Comparison of ENCODE assay signal across 16 cellular contexts in the genomic region with DNA sequence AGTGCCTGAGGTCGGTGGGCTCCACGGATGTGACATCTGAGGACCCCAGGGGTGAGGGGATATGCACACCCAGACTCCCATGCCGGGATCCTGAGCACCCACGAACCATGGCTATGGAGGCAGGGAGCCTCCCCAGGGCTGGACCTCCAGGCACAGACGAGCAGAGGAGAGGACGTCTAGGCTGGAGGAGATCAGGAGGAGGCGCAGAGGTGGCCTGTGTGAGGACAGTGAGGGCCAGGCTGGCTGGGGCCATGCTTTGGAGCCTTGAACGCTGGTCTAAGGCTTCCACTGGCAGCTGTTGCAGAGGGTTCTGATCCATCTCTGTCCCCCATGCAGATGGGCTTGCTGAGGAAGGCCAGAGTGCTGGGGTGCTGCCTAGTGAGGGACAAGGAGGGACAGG. TPM values are rescaled to one million over a fixed set of nuclear protein-coding genes. Genes with fewer than 3 reads are reported as not detected.
DNase-seq lines count a peak whose midpoint lies in the region; ATAC-seq and TF ChIP-seq lines count a peak whose summit lies in the region.
"Had no signal": no experiment of that assay in that cellular context is flagged by ENCODE, and none has a peak within 500 bp of the region (broad histone marks: within the 10 kb centered on the region; RNA-seq: fewer than 3 reads in every experiment).

No MANE protein-coding gene starts in this region.

- H3K23ac ChIP-seq in IMR-90 (ENCODE audit: low read depth, low read length), result no peak overlapping the region
- no peak overlapping the region for H3K23ac ChIP-seq in mesenchymal stem cell (ENCODE audit: low read length in 2 of 2)

- no peak overlapping the region for H3K9ac ChIP-seq in IMR-90 (ENCODE audit: low read depth, low read length)
- no peak overlapping the region for H3K9ac ChIP-seq in mesenchymal stem cell (ENCODE audit: low read length)

- H3K4me1 Mint-ChIP-seq in chondrocyte (ENCODE audit: low read depth), result peaks cover 19% of the 10 kb centered on the region
- peaks cover 5% of the 10 kb centered on the region for H3K4me1 Mint-ChIP-seq in endothelial cell (ENCODE audit: unreplicated experiment)
- H3K4me1 Mint-ChIP-seq: CD14-positive monocyte had no signal

- peak overlapping the region; percentile 7; the same call in 1 of the 2 replicates for H2AK5ac ChIP-seq in IMR-90 (ENCODE audit: low read depth, low read length)
- peak overlapping the region; percentile 83 for H2AK5ac ChIP-seq in mesenchymal stem cell (ENCODE audit: low read length, severe bottlenecking)

- no CpG with 5 or more reads among the region's 8 CpGs for WGBS in IMR-90 (ENCODE audit: extremely low coverage in 2 of 2, insufficient read length in 1 of 2), 2 experiments
- 93% methylated on average over 8 of the region's 8 CpGs for WGBS in mesenchymal stem cell

- H3K79me1 ChIP-seq in IMR-90 (ENCODE audit: low read depth in 1 of 2, low read length in 2 of 2), result no peaks in the 10 kb centered on the region
- no peaks in the 10 kb centered on the region for H3K79me1 ChIP-seq in mesenchymal stem cell (replicated peaks; ENCODE audit: low read length, poor library complexity, severe bottlenecking)

- peak overlapping the region in 1 of 2 experiments; percentile 12 for H2BK12ac ChIP-seq in mesenchymal stem cell (ENCODE audit: low read length in 2 of 2)

- POLR2A ChIA-PET in IMR-90 (lab: Charles Lee; ENCODE audit: unreplicated experiment) (no interaction called here), A673 (lab: Charles Lee; ENCODE audit: low non-redundant PET) (no interaction called here)

- H3K27ac Mint-ChIP-seq in chondrocyte (ENCODE audit: unreplicated experiment) (no peak overlapping the region), endothelial cell (ENCODE audit: unreplicated experiment) (no peak overlapping the region)
- H3K27ac Mint-ChIP-seq: CD14-positive monocyte; CD8-positive, alpha-beta T cell had no signal

- dilution Hi-C loops in IMR-90 (cut with HindIII; ENCODE audit: low sequenced_read_pairs, unreplicated experiment), result no loop called here

- DNase-seq in IMR-90 (no peak), chondrocyte (ENCODE audit: low spot score) (peak; percentile 78), mesenchymal stem cell (no peak), A673 (ENCODE audit: low spot score) (no peak), endothelial cell (ENCODE audit: low spot score) (no peak), C1 segment of cervical spinal cord (lab: John Stamatoyannopoulos, UW) (no peak), T1000 (lab: John Stamatoyannopoulos, UW) (no peak)
- DNase-seq: BE2C; CD8-positive, alpha-beta T cell; COR-L47; DMS153; DMS79 treated with DMSO at 0.1 percent for 48 hours; EL had no signal

- H3K4me3 ChIP-seq in IMR-90 (ENCODE audit: insufficient read depth, low read depth, low read length), result no peak overlapping the region
- H3K4me3 ChIP-seq in mesenchymal stem cell (ENCODE audit: insufficient read depth in 1 of 2, low read depth in 1 of 2, low read length in 2 of 2), result no peak overlapping the region
- no peak overlapping the region for H3K4me3 ChIP-seq in A673 (ENCODE audit: low read depth, low read length, poor library complexity, severe bottlenecking)

- no peak overlapping the region for H2AK9ac ChIP-seq in IMR-90 (replicated peaks; ENCODE audit: low read depth, low read length, poor library complexity)

- H3K18ac ChIP-seq in IMR-90 (ENCODE audit: low read depth, low read length), result no peak overlapping the region
- H3K18ac ChIP-seq in mesenchymal stem cell (ENCODE audit: low read depth in 1 of 2, low read length in 2 of 2), result peak overlapping the region in 1 of 2 experiments; percentile 13

- H3K4me1 ChIP-seq in IMR-90 (ENCODE audit: control insufficient read depth, insufficient read depth, low read length) (peaks cover 7% of the 10 kb centered on the region), mesenchymal stem cell (ENCODE audit: control insufficient read depth, insufficient read depth, low read depth, low read length) (peaks cover 32% of the 10 kb centered on the region), A673 (ENCODE audit: insufficient read depth, low read length, poor library complexity, severe bottlenecking) (no peaks in the 10 kb centered on the region)
- H3K4me1 ChIP-seq: BE2C had no signal

- H3K27me3 ChIP-seq in IMR-90 (ENCODE audit: control insufficient read depth, insufficient read depth, low read length), result peaks cover 15% of the 10 kb centered on the region; the same call in 1 of the 2 replicates
- H3K27me3 ChIP-seq in mesenchymal stem cell (ENCODE audit: control insufficient read depth in 1 of 2, insufficient read depth in 1 of 2, low read length in 2 of 2), result peaks cover 3 to 58% of the 10 kb centered on the region in 2 experiments
- H3K27me3 ChIP-seq in A673 (replicated peaks; ENCODE audit: insufficient read depth, low read depth, low read length, poor library complexity), result no peaks in the 10 kb centered on the region
- H3K27me3 ChIP-seq: BE2C had no signal

- H3K36me3 ChIP-seq in IMR-90 (ENCODE audit: control insufficient read depth, insufficient read depth, low read length) (no peaks in the 10 kb centered on the region), mesenchymal stem cell (ENCODE audit: control insufficient read depth in 1 of 2, insufficient read depth in 2 of 2, low read depth in 1 of 2, low read length in 2 of 2) (no peaks in the 10 kb centered on the region), A673 (ENCODE audit: insufficient read depth, low read length, poor library complexity, severe bottlenecking) (no peaks in the 10 kb centered on the region)
- H3K36me3 ChIP-seq: BE2C had no signal

- no peaks in the 10 kb centered on the region for H3K9me3 ChIP-seq in IMR-90 (ENCODE audit: control insufficient read depth, insufficient read depth, low read length)
- no peaks in the 10 kb centered on the region for H3K9me3 ChIP-seq in mesenchymal stem cell (ENCODE audit: control insufficient read depth, low read length)
- H3K9me3 ChIP-seq in A673 (ENCODE audit: low read depth, low read length, poor library complexity, severe bottlenecking), result no peaks in the 10 kb centered on the region
- H3K9me3 ChIP-seq: BE2C had no signal

- CTCF ChIA-PET in IMR-90 (lab: Yijun Ruan, JAX) (no interaction called here), A673 (lab: Charles Lee) (no interaction called here)

- TF ChIP-seq POLR2A in IMR-90 (IDR thresholded peaks at IDR 0.05; ENCODE audit: low read depth, low read length), result no peak

- peaks cover 3% of the 10 kb centered on the region for H3K9me1 ChIP-seq in IMR-90 (ENCODE audit: insufficient read depth, low read length)

- H3K4me2 ChIP-seq in IMR-90 (ENCODE audit: low read depth, low read length) (no peak overlapping the region), mesenchymal stem cell (ENCODE audit: low read length, poor library complexity, severe bottlenecking) (no peak overlapping the region)

- no peak for ATAC-seq in IMR-90 (ENCODE audit: low read depth)
- ATAC-seq: CD8-positive, alpha-beta T cell had no signal

- H4K20me1 ChIP-seq in IMR-90 (ENCODE audit: insufficient read depth, low read length), result no peaks in the 10 kb centered on the region

- H2BK120ac ChIP-seq in IMR-90 (ENCODE audit: low read depth, low read length) (no peak overlapping the region), mesenchymal stem cell (ENCODE audit: low read depth, low read length) (no peak overlapping the region)

- TF ChIP-seq CTCF in IMR-90 (conservative IDR thresholded peaks at IDR 0.05; ENCODE audit: low read depth, low read length), result no peak
- TF ChIP-seq CTCF in chondrocyte (IDR thresholded peaks at IDR 0.05), result no peak
- no peak for TF ChIP-seq CTCF in A673 (conservative IDR thresholded peaks at IDR 0.05; ENCODE audit: low read depth, low read length)
- TF ChIP-seq CTCF in endothelial cell (IDR thresholded peaks at IDR 0.05; ENCODE audit: unreplicated experiment), result no peak

- H3K27me3 Mint-ChIP-seq in chondrocyte (ENCODE audit: low read depth) (peaks cover 2% of the 10 kb centered on the region), endothelial cell (ENCODE audit: unreplicated experiment) (peaks cover 9% of the 10 kb centered on the region)

- H4K5ac ChIP-seq in IMR-90 (ENCODE audit: low read depth, low read length), result no peak overlapping the region

- no peak overlapping the region for H3K56ac ChIP-seq in IMR-90 (ENCODE audit: extremely low read depth, insufficient read depth, low read length)

- H3K14ac ChIP-seq in IMR-90 (replicated peaks; ENCODE audit: low read depth, low read length) (no peak overlapping the region), mesenchymal stem cell (ENCODE audit: low read length in 2 of 2) (peak overlapping the region in 1 of 2 experiments; percentile 55)

- H3K27ac ChIP-seq in IMR-90 (ENCODE audit: insufficient read depth, low read length), result no peak overlapping the region
- H3K27ac ChIP-seq in mesenchymal stem cell (ENCODE audit: low read length, poor library complexity, severe bottlenecking), result no peak overlapping the region
- no peak overlapping the region for H3K27ac ChIP-seq in A673 (ENCODE audit: low read depth, low read length, poor library complexity, severe bottlenecking)

- H2BK5ac ChIP-seq in IMR-90 (ENCODE audit: low read depth, low read length, poor library complexity, severe bottlenecking) (no peak overlapping the region), mesenchymal stem cell (ENCODE audit: low read depth, low read length, poor library complexity, severe bottlenecking) (no peak overlapping the region)

- no peak overlapping the region for H3K4me3 Mint-ChIP-seq in chondrocyte (ENCODE audit: unreplicated experiment)
- no peak overlapping the region for H3K4me3 Mint-ChIP-seq in endothelial cell (ENCODE audit: unreplicated experiment)
- H3K4me3 Mint-ChIP-seq: CD14-positive monocyte; CD8-positive, alpha-beta T cell had no signal

- in situ Hi-C loops in IMR-90 (cut with MboI; ENCODE audit: low sequenced_read_pairs), result no loop called here

- H2BK20ac ChIP-seq in IMR-90 (ENCODE audit: low read depth, low read length), result no peak overlapping the region

- BruUV-seq in IMR-90 (replicated peaks; lab: Mats Ljungman, UMichigan) (no TSS peak), A673 (replicated peaks; lab: Mats Ljungman, UMichigan) (no TSS peak)

- H3K9me3 Mint-ChIP-seq in chondrocyte (ENCODE audit: low read depth) (no peaks in the 10 kb centered on the region), endothelial cell (ENCODE audit: unreplicated experiment) (no peaks in the 10 kb centered on the region)
- H3K9me3 Mint-ChIP-seq: CD8-positive, alpha-beta T cell had no signal

- H2AFZ ChIP-seq in IMR-90 (replicated peaks; ENCODE audit: low read length, poor library complexity), result no peak overlapping the region
- H2AFZ ChIP-seq in mesenchymal stem cell (ENCODE audit: low read depth, low read length), result no peak overlapping the region

- H4K91ac ChIP-seq in IMR-90 (ENCODE audit: insufficient read depth, low read depth, low read length) (peak overlapping the region; percentile 61; the same call in 1 of the 2 replicates), mesenchymal stem cell (ENCODE audit: low read length) (peak overlapping the region; percentile 12)

- H2BK15ac ChIP-seq in IMR-90 (ENCODE audit: low read depth, low read length) (no peak overlapping the region), mesenchymal stem cell (ENCODE audit: low read depth, poor library complexity, severe bottlenecking) (no peak overlapping the region)

- H3K36me3 Mint-ChIP-seq in chondrocyte (ENCODE audit: low read depth) (no peaks in the 10 kb centered on the region), endothelial cell (ENCODE audit: low read depth, unreplicated experiment) (no peaks in the 10 kb centered on the region)
- H3K36me3 Mint-ChIP-seq: CD14-positive monocyte; CD8-positive, alpha-beta T cell had no signal

- H3K4ac ChIP-seq in IMR-90 (ENCODE audit: low read depth, low read length), result no peak overlapping the region; the same call in 1 of the 2 replicates
- no peak overlapping the region for H3K4ac ChIP-seq in mesenchymal stem cell (ENCODE audit: low read depth in 1 of 2, low read length in 2 of 2)

- H4K8ac ChIP-seq in IMR-90 (ENCODE audit: low read depth in 2 of 2, low read length in 2 of 2), result no peak overlapping the region
- no peak overlapping the region for H4K8ac ChIP-seq in mesenchymal stem cell (ENCODE audit: low read length)

- intact Hi-C loops in IMR-90 (cut with micrococcal nuclease) (no loop called here), A673 (cut with micrococcal nuclease; ENCODE audit: unreplicated experiment) (no loop called here)

- no peak for TF ChIP-seq RAD21 in IMR-90 (IDR thresholded peaks at IDR 0.05; ENCODE audit: low read length)

RNA-seq across cellular contexts. Expression of a gene that starts 29.0 kb away (rescaled TPM):
- total RNA-seq in IMR-90 (2012; rRNA removed) (not detected in 2 replicates), chondrocyte (not detected in 3 replicates), A673 (2021) (not detected in 2 replicates), endothelial cell (ENCODE audit: unreplicated experiment) (not detected)
- polyA plus RNA-seq in IMR-90 (2012; rRNA removed), result not detected in 2 replicates
- polyA plus RNA-seq in IMR-90 (2012; cell fraction: cytosol; rRNA removed), result not detected in 2 replicates
- polyA plus RNA-seq in IMR-90 (2012; cell fraction: nucleus; rRNA removed; ENCODE audit: low replicate concordance), result not detected in 2 replicates
- not detected for polyA plus RNA-seq in mesenchymal stem cell (2013, experiment 1 of 2)
- polyA plus RNA-seq in mesenchymal stem cell (2013, experiment 2 of 2), result not detected
- total RNA-seq: A172; CD8-positive, alpha-beta T cell; HT-29 had no signal
- polyA plus RNA-seq: CD14-positive monocyte had no signal

RNA-seq across cellular contexts. Expression of a gene that starts 42.3 kb away (rescaled TPM):
- total RNA-seq in IMR-90 (2012; rRNA removed) (not detected in 2 replicates), chondrocyte (not detected in 3 replicates), A673 (2021) (0.69 TPM in 1 of 2 replicates, not detected in the other), endothelial cell (ENCODE audit: unreplicated experiment) (not detected)
- polyA plus RNA-seq in IMR-90 (2012; rRNA removed), result not detected in 2 replicates
- not detected in 2 replicates for polyA plus RNA-seq in IMR-90 (2012; cell fraction: cytosol; rRNA removed)
- not detected in 2 replicates for polyA plus RNA-seq in IMR-90 (2012; cell fraction: nucleus; rRNA removed; ENCODE audit: low replicate concordance)
- polyA plus RNA-seq in mesenchymal stem cell (2013, experiment 1 of 2), result not detected
- 0.01 TPM for polyA plus RNA-seq in mesenchymal stem cell (2013, experiment 2 of 2)
- total RNA-seq: A172; CD8-positive, alpha-beta T cell had no signal
- polyA plus RNA-seq: CD14-positive monocyte had no signal
